9 cellular contexts compared by ENCODE assay signal in the genomic region with DNA sequence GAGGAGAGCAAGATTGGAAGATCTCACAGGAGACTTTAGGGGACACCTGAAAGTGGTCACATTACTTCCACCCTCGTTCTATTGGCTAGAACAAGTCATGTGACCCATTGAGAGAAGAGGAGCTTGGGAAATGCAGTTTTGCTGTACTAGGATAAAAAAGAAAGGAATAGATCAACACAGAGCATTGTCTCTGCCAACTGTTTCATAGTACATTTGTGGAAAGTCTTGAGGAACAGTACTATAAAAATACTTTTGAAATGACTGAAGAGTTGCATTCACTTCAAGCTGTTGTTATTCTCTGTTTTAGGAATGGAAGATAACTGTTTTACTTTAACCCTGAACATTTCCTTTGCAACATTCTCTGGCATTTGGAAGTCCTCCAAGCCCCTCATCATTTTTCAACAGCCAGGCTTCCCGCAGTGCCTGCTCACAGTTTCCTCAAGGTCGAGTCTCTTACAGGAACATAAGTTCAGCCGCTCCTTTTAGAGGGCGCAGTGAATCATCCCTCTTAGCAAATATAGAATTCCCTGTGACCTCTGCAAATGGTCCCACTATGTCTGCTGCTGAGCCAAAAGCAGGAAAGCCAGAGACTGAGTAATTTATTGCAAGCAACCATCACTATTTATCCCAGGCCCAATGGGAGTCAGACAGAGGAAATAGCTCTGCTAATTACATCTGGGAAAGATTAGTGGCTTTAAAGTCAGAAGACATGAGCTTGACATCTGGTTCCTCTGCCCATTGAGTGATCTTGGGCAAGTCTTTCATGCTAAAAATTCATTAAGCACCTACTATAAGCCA. TPM values are rescaled to one million over a fixed set of nuclear protein-coding genes. Genes with fewer than 3 reads are reported as not detected.
A peak's percentile ranks its signal among the peaks of the same experiment; 100 is the strongest.
DNase-seq lines count a peak whose midpoint lies in the region; ATAC-seq and TF ChIP-seq lines count a peak whose summit lies in the region.
"Had no signal": no experiment of that assay in that cellular context is flagged by ENCODE, and none has a peak within 500 bp of the region (broad histone marks: within the 10 kb centered on the region; RNA-seq: fewer than 3 reads in every experiment).

No MANE protein-coding gene starts in this region.

- CTCF ChIA-PET in CD4-positive, alpha-beta T cell (lab: Charles Lee) = no interaction called here

- POLR2A ChIA-PET in CD4-positive, alpha-beta T cell (lab: Charles Lee) = no interaction called here

- ATAC-seq in CD4-positive, alpha-beta T cell (ENCODE audit: poor library complexity) = no peak
- no peak for ATAC-seq in GM18511 (IDR thresholded peaks at IDR 0.05; ENCODE audit: unreplicated experiment)
- ATAC-seq: activated T-cell treated with anti-CD3 and anti-CD28 coated beads, Interleukin-2, amount 50 U/mL, for 4 hours had no signal

- no peak overlapping the region for H3K4me3 Mint-ChIP-seq in CD4-positive, alpha-beta T cell
- H3K4me3 Mint-ChIP-seq: activated T-cell treated with anti-CD3 and anti-CD28 coated beads, Interleukin-2, amount 50 U/mL, for 4 hours had no signal

- no peak overlapping the region for H3K27ac Mint-ChIP-seq in CD4-positive, alpha-beta T cell

- H3K9me3 Mint-ChIP-seq in CD4-positive, alpha-beta T cell = no peaks in the 10 kb centered on the region
- H3K9me3 Mint-ChIP-seq: activated T-cell treated with anti-CD3 and anti-CD28 coated beads, Interleukin-2, amount 50 U/mL, for 4 hours had no signal

- no peaks in the 10 kb centered on the region for H3K9me3 ChIP-seq in CD4-positive, alpha-beta T cell (ENCODE audit: control insufficient read depth, low read length)

- no peaks in the 10 kb centered on the region for H3K4me1 Mint-ChIP-seq in CD4-positive, alpha-beta T cell (ENCODE audit: low read depth)

- no peaks in the 10 kb centered on the region for H3K36me3 Mint-ChIP-seq in CD4-positive, alpha-beta T cell (ENCODE audit: low read depth)

- no peak overlapping the region for H3K27ac ChIP-seq in CD4-positive, alpha-beta T cell (ENCODE audit: low read depth, low read length)

- intact Hi-C loops in CD4-positive, alpha-beta T cell (cut with DNase I, micrococcal nuclease) = no loop called here

- DNase-seq in HS-5 (ENCODE audit: low read depth) (peak; percentile 100), brain pericyte (ENCODE audit: low read depth, low spot score) (peak; percentile 98), left kidney (ENCODE audit: low read depth, low spot score) (peak; percentile 82), superior temporal gyrus (ENCODE audit: extremely low spot score) (peak; percentile 52), SKM-1 (lab: John Stamatoyannopoulos, UW; ENCODE audit: unreplicated experiment) (no peak), HUDEP-2 (lab: John Stamatoyannopoulos, UW; ENCODE audit: unreplicated experiment in 76 of 76) (no peak)
- no peak for DNase-seq in CD4-positive, alpha-beta T cell
- DNase-seq: activated T-cell treated with anti-CD3 and anti-CD28 coated beads, Interleukin-2, amount 50 U/mL, for 4 hours had no signal

- H3K27me3 Mint-ChIP-seq in CD4-positive, alpha-beta T cell = peaks cover 33% of the 10 kb centered on the region

- TF ChIP-seq CTCF in CD4-positive, alpha-beta T cell (IDR thresholded peaks at IDR 0.05) = no peak

- H3K27me3 ChIP-seq in CD4-positive, alpha-beta T cell (ENCODE audit: control insufficient read depth, insufficient read depth, low read length) = no peaks in the 10 kb centered on the region

RNA-seq across cellular contexts. Expression of gene MRPL32, which starts 40.7 kb away (rescaled TPM):
- 10 to 100 TPM; 57.1 to 60.7 TPM for total RNA-seq in CD4-positive, alpha-beta T cell

RNA-seq across cellular contexts. Expression of gene PSMA2, which starts 40.9 kb away (rescaled TPM):
- total RNA-seq in CD4-positive, alpha-beta T cell = 10 to 100 TPM; 38.8 to 41.0 TPM

Comparison
In these comparisons a context has a peak if more than half of its experiments do, and no peak if none do; other contexts are left out.
1. DNase-seq: peak in HS-5 (single experiment), brain pericyte (single experiment), left kidney (single experiment) and superior temporal gyrus (single experiment); none in SKM-1 (single experiment), CD4-positive, alpha-beta T cell (0 of 10) and HUDEP-2 (0 of 76).